In the genomic region with DNA sequence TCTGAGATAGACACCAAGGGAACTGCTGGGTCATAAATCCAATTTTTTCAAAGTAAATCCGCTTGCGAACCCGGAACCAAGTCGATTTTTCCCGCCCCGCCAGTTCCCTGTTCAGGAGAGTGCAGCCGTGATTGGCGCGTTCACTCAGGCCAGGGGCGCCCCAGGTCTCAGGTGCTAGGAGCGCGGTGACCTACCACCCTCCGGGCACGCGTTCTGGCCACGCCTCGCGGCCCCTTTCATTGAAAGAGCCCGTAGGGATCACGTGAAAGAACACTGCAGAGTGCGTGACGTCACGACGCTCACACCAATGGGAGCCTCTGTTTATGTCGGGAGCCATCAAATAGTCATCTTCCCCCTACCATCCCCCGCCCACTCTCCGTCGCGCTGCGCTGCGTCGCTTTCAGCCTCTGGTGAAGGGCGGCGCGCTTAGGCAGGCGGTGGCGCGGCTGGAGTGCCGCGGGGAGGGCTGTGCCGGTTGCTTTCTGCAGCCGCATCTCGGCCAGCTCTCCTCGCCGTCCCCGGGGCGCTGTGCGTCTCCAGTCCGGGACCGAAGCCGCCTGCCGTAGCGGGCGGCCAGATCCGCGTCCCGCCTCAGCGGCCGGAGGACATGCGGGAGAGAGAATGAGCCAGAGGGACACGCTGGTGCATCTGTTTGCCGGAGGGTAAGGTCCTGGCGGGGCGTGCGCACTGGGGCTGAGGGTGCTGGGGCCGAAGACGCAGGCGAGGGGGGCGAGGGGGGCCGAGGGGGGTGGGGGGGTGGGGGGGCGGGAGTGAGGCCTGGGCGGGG, we compare ENCODE assay signal across 8 cellular contexts. TPM values are rescaled to one million over a fixed set of nuclear protein-coding genes. Genes with fewer than 3 reads are reported as not detected.
A peak's percentile ranks its signal among the peaks of the same experiment; 100 is the strongest.
DNase-seq lines count a peak whose midpoint lies in the region; ATAC-seq and TF ChIP-seq lines count a peak whose summit lies in the region.

Gene SLC25A36, plus strand, starts transcription at position 403 of the 787 bp plus-strand sequence. Its CDS starts 219 bp downstream, at position 622.

- TF ChIP-seq RAD21 in SK-N-SH (IDR thresholded peaks at IDR 0.05; ENCODE audit: low read length), result no peak

- DNase-seq in GM04504 (ENCODE audit: low read depth) (peak; percentile 94), NCI-H1048 (lab: John Stamatoyannopoulos, UW) (peak; percentile 96), SK-N-SH (peak; percentile 94), globus pallidus (ENCODE audit: low spot score) (peak; percentile 98), nucleus accumbens (lab: John Stamatoyannopoulos, UW) (peak; percentile 51 to 97 (median 93)), suprapubic skin (ENCODE audit: low spot score in 2 of 2) (peak; percentile 98 to 99)
- peak; percentile 97 for DNase-seq in activated naive CD4-positive, alpha-beta T cell treated with anti-CD3 and anti-CD28 coated beads, Interleukin-2, amount 50 U/mL, for 16 hours

- TF ChIP-seq EP300 in SK-N-SH (IDR thresholded peaks at IDR 0.05; ENCODE audit: borderline replicate concordance in 1 of 2, low read depth in 1 of 2, low read length in 1 of 2) (no peak), suprapubic skin (IDR thresholded peaks at IDR 0.05) (no peak)

- peaks cover 9% of the 10 kb centered on the region for H3F3A ChIP-seq in SK-N-SH (replicated peaks; ENCODE audit: insufficient read depth)

- POLR2A ChIA-PET in SK-N-SH (lab: Yijun Ruan, JAX), result interaction anchor here (0.6 to 0.8 kb wide), 2 partner anchors 110 to 277 kb away, joined by 3 to 4 read pairs; partner anchors contain the start of gene SPSB4

- CTCF ChIA-PET in SK-N-SH (lab: Yijun Ruan, JAX), result interaction anchor here (1.0 to 1.4 kb wide), 2 partner anchors 13 to 14 kb away, joined by 3 read pairs; no protein-coding TSS in a partner anchor

- H3K36me3 ChIP-seq in SK-N-SH (replicated peaks in 1 of 2; ENCODE audit: control insufficient read depth in 1 of 2, insufficient read depth in 2 of 2, low read length in 1 of 2) (peaks cover 0 to under 1% of the 10 kb centered on the region in 2 experiments), suprapubic skin (no peaks in the 10 kb centered on the region)

- H3K9ac ChIP-seq in SK-N-SH, result peak within 1 kb of the TSS; percentile 96

- H3K79me2 ChIP-seq in SK-N-SH (ENCODE audit: insufficient read depth), result peaks cover 46% of the 10 kb centered on the region

- no peaks in the 10 kb centered on the region for H3K27me3 ChIP-seq in SK-N-SH (ENCODE audit: insufficient read depth)
- H3K27me3 ChIP-seq in suprapubic skin, result no peaks in the 10 kb centered on the region

- H3K4me1 ChIP-seq in SK-N-SH (ENCODE audit: control insufficient read depth in 1 of 2, insufficient read depth in 2 of 2, low read depth in 1 of 2, low read length in 1 of 2) (peaks cover 9 to 11% of the 10 kb centered on the region in 2 experiments; a peak in 2 of 4 replicates), suprapubic skin (peaks cover 32% of the 10 kb centered on the region)

- under 1% methylated on average over 27 of the region's 72 CpGs for WGBS in SK-N-SH (ENCODE audit: low lambda C conversion rate)
- WGBS in suprapubic skin, result 0% methylated on average over 24 of the region's 72 CpGs

- peaks cover 35% of the 10 kb centered on the region for H4K20me1 ChIP-seq in SK-N-SH (ENCODE audit: insufficient read depth)

- H3K9me3 ChIP-seq in SK-N-SH (no peaks in the 10 kb centered on the region), suprapubic skin (no peaks in the 10 kb centered on the region)

- H3K27ac ChIP-seq in SK-N-SH (ENCODE audit: low read depth in 2 of 2, low read length in 1 of 2), result peak within 1 kb of the TSS; percentile 91 to 93
- peak within 1 kb of the TSS; percentile 95 for H3K27ac ChIP-seq in suprapubic skin

- peak; percentile 54 to 90 for TF ChIP-seq POLR2A in suprapubic skin (IDR thresholded peaks at IDR 0.05)

- peak within 1 kb of the TSS; percentile 95 for H2AFZ ChIP-seq in SK-N-SH (ENCODE audit: low read depth)

- H3K4me2 ChIP-seq in SK-N-SH, result peak within 1 kb of the TSS; percentile 95

- H3K9me2 ChIP-seq in SK-N-SH, result no peaks in the 10 kb centered on the region

- peak; percentile 97 for ATAC-seq in HG02571 (IDR thresholded peaks at IDR 0.05; ENCODE audit: unreplicated experiment)

- TF ChIP-seq CTCF in SK-N-SH (IDR thresholded peaks at IDR 0.05), result no peak
- no peak for TF ChIP-seq CTCF in suprapubic skin (IDR thresholded peaks at IDR 0.05)

- H3K4me3 ChIP-seq in SK-N-SH (ENCODE audit: low read depth in 2 of 2, low read length in 1 of 2) (peak within 1 kb of the TSS; percentile 91 to 92), suprapubic skin (peak within 1 kb of the TSS; percentile 70)

TF ChIP-seq in SK-N-SH, 30 proteins besides CTCF, POLR2A, EP300 and RAD21 (continues in another document):
- TF ChIP-seq SMC3 (IDR thresholded peaks at IDR 0.05; ENCODE audit: low read depth, low read length) (no peak), CHD2 (IDR thresholded peaks at IDR 0.05; ENCODE audit: low read length, partially characterized antibody) (no peak), ZBTB33 (IDR thresholded peaks at IDR 0.05; ENCODE audit: borderline replicate concordance, low read depth) (no peak), GATA2 (CRISPR knock-in tag; IDR thresholded peaks at IDR 0.05) (0 out of 2 replicates have a peak, but pooled peaks have one; percentile 16), FOXJ3 (CRISPR knock-in tag; IDR thresholded peaks at IDR 0.05) (peak; percentile 90), YY1 (IDR thresholded peaks at IDR 0.05; ENCODE audit: low read depth) (no peak), NFIC (IDR thresholded peaks at IDR 0.05; ENCODE audit: borderline replicate concordance) (no peak), EZH2phosphoT487 (IDR thresholded peaks at IDR 0.05; ENCODE audit: borderline replicate concordance, low read depth) (no peak), NRF1 (IDR thresholded peaks at IDR 0.05; ENCODE audit: low read depth, low read length) (0 out of 2 replicates have a peak, but pooled peaks have one; percentile 4), TCF12 (IDR thresholded peaks at IDR 0.05) (peak; percentile 7; the same call in 1 of the 2 replicates), MXI1 (IDR thresholded peaks at IDR 0.05; ENCODE audit: low read depth, low read length) (peak; percentile 83; the same call in 1 of the 2 replicates), TEAD4 (IDR thresholded peaks at IDR 0.05; ENCODE audit: borderline replicate concordance, insufficient read depth) (no peak), RXRA (IDR thresholded peaks at IDR 0.05; ENCODE audit: borderline replicate concordance, low read depth) (no peak), FOXM1 (IDR thresholded peaks at IDR 0.05; ENCODE audit: low read depth) (no peak), RCOR1 (IDR thresholded peaks at IDR 0.05; ENCODE audit: low read length) (no peak), JUND (IDR thresholded peaks at IDR 0.05) (no peak), GABPA (IDR thresholded peaks at IDR 0.05; ENCODE audit: low read depth) (no peak), POLR2AphosphoS5 (IDR thresholded peaks at IDR 0.05; ENCODE audit: low read depth, low read length) (peak; percentile 61; the same call in 1 of the 2 replicates), SIN3A (IDR thresholded peaks at IDR 0.05; ENCODE audit: borderline replicate concordance, low read depth, low read length) (0 out of 2 replicates have a peak, but pooled peaks have one; percentile 87), USF1 (IDR thresholded peaks at IDR 0.05; ENCODE audit: borderline replicate concordance, low read depth) (peak; percentile 85), ELF1 (IDR thresholded peaks at IDR 0.05) (no peak)
- TF ChIP-seq, protein P1, sequence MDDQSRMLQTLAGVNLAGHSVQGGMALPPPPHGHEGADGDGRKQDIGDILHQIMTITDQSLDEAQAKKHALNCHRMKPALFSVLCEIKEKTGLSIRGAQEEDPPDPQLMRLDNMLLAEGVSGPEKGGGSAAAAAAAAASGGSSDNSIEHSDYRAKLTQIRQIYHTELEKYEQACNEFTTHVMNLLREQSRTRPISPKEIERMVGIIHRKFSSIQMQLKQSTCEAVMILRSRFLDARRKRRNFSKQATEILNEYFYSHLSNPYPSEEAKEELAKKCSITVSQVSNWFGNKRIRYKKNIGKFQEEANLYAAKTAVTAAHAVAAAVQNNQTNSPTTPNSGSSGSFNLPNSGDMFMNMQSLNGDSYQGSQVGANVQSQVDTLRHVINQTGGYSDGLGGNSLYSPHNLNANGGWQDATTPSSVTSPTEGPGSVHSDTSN (IDR thresholded peaks at IDR 0.05), result no peak; the same call in 1 of the 2 replicates
- TF ChIP-seq, protein P2, sequence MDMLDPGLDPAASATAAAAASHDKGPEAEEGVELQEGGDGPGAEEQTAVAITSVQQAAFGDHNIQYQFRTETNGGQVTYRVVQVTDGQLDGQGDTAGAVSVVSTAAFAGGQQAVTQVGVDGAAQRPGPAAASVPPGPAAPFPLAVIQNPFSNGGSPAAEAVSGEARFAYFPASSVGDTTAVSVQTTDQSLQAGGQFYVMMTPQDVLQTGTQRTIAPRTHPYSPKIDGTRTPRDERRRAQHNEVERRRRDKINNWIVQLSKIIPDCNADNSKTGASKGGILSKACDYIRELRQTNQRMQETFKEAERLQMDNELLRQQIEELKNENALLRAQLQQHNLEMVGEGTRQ (IDR thresholded peaks at IDR 0.05; ENCODE audit: borderline replicate concordance, low read depth, low read length), result peak; percentile 40; the same call in 1 of the 2 replicates

RNA-seq across cellular contexts. Expression of gene SLC25A36, which starts in this region (rescaled TPM):
- 23.3 and 37.3 TPM in 2 replicates for polyA plus RNA-seq in SK-N-SH (2012; rRNA removed)
- 24.7 and 27.3 TPM in 2 replicates for polyA plus RNA-seq in SK-N-SH (2012; cell fraction: cytosol; rRNA removed)
- 78.6 and 117 TPM in 2 replicates for polyA plus RNA-seq in SK-N-SH (2012; cell fraction: nucleus; rRNA removed)
- 10 to 100 TPM; 28.2 to 89.6 (median 43.1) TPM for total RNA-seq in suprapubic skin

Comparison
In these comparisons a context has a peak if more than half of its experiments do, and no peak if none do; other contexts are left out.
1. Peak in every context shown above with its lines: DNase-seq, ATAC-seq, H3K4me3 ChIP-seq and H3K27ac ChIP-seq.